In genomic region chr17:77842906-77843249, GRCh38 we compare ENCODE assay signal across 12 cellular contexts.
A peak's percentile ranks its signal among the peaks of the same experiment; 100 is the strongest.
DNase-seq lines count a peak whose midpoint lies in the region; TF ChIP-seq lines count a peak whose summit lies in the region.
"Had no signal": no experiment of that assay in that cellular context is flagged by ENCODE, and none has a peak within 500 bp of the region (broad histone marks: within the 10 kb centered on the region; RNA-seq: fewer than 3 reads in every experiment).

No MANE protein-coding gene starts in this region.

- H2AFZ ChIP-seq in smooth muscle cell (ENCODE audit: low read depth) (no peak overlapping the region), H9 (ENCODE audit: low read length) (no peak overlapping the region)

- no peak overlapping the region for H3K23ac ChIP-seq in H9 (ENCODE audit: insufficient read length, low read depth, low read length)

- TF ChIP-seq CTCF in brain (conservative IDR thresholded peaks at IDR 0.05) (no peak), smooth muscle cell (IDR thresholded peaks at IDR 0.05; ENCODE audit: borderline replicate concordance, insufficient read depth, poor library complexity, severe bottlenecking) (no peak), H9 (conservative IDR thresholded peaks at IDR 0.05) (no peak)

- no peak overlapping the region for H2BK120ac ChIP-seq in H9 (ENCODE audit: low read depth, low read length, poor library complexity, severe bottlenecking)

- H4K20me1 ChIP-seq in smooth muscle cell (ENCODE audit: low read depth) (no peaks in the 10 kb centered on the region), H9 (ENCODE audit: control insufficient read depth, insufficient read depth, insufficient read length) (no peaks in the 10 kb centered on the region)

- no peak overlapping the region for H3K14ac ChIP-seq in H9 (ENCODE audit: insufficient read depth, low read length)

- no peak overlapping the region for H3K4me3 Mint-ChIP-seq in activated T-cell treated with anti-CD3 and anti-CD28 coated beads, Interleukin-2, amount 50 U/mL, for 24 hours
- no peak overlapping the region for H3K4me3 Mint-ChIP-seq in brain
- no peak overlapping the region for H3K4me3 Mint-ChIP-seq in H9

- H3K27me3 ChIP-seq in smooth muscle cell (ENCODE audit: low read depth) (no peaks in the 10 kb centered on the region), H9 (ENCODE audit: insufficient read depth, low read length) (no peaks in the 10 kb centered on the region)
- H3K27me3 ChIP-seq: MG63 had no signal

- H3K27ac ChIP-seq in smooth muscle cell (ENCODE audit: low read depth) = peak overlapping the region; percentile 73
- H3K27ac ChIP-seq in H9 (ENCODE audit: insufficient read length, low read depth, low read length) = no peak overlapping the region
- H3K27ac ChIP-seq: HL-60 had no signal

- H2AK5ac ChIP-seq in H9 (ENCODE audit: insufficient read length, low read length) = no peak overlapping the region

- H3K27ac Mint-ChIP-seq in activated T-cell treated with anti-CD3 and anti-CD28 coated beads, Interleukin-2, amount 50 U/mL, for 24 hours = peak overlapping the region; percentile 90
- H3K27ac Mint-ChIP-seq in brain (peak overlapping the region in 3 of 5 experiments; percentile 17 to 67 (median 66)), H9 (peak overlapping the region in 1 of 3 experiments; percentile 63; a peak in 1 of 7 replicates)

- H3K18ac ChIP-seq in H9 (ENCODE audit: insufficient read length, low read depth, low read length) = no peak overlapping the region

- H3K9me3 Mint-ChIP-seq in activated T-cell treated with anti-CD3 and anti-CD28 coated beads, Interleukin-2, amount 50 U/mL, for 24 hours = no peaks in the 10 kb centered on the region
- H3K9me3 Mint-ChIP-seq in brain = no peaks in the 10 kb centered on the region
- no peaks in the 10 kb centered on the region for H3K9me3 Mint-ChIP-seq in H9

- peaks cover 9% of the 10 kb centered on the region for H3F3A ChIP-seq in smooth muscle cell (ENCODE audit: low read depth)

- no peak overlapping the region for H4K91ac ChIP-seq in H9 (ENCODE audit: insufficient read length, low read depth, low read length)

- no peak overlapping the region for H3K56ac ChIP-seq in H9 (ENCODE audit: insufficient read length, low read depth, low read length)

- H3K79me1 ChIP-seq in H9 (ENCODE audit: insufficient read depth, low read depth, low read length, poor library complexity, severe bottlenecking) = no peaks in the 10 kb centered on the region

- no peak overlapping the region for H4K5ac ChIP-seq in H9 (ENCODE audit: insufficient read length, low read depth, low read length)

- peaks cover 5% of the 10 kb centered on the region for H3K4me1 ChIP-seq in smooth muscle cell (ENCODE audit: low read depth)
- no peaks in the 10 kb centered on the region for H3K4me1 ChIP-seq in H9 (ENCODE audit: insufficient read depth, low read length)

- no peaks in the 10 kb centered on the region for H3K9me3 ChIP-seq in smooth muscle cell (replicated peaks; ENCODE audit: low read depth)
- no peaks in the 10 kb centered on the region for H3K9me3 ChIP-seq in H9 (ENCODE audit: control insufficient read depth, low read depth, low read length)
- H3K9me3 ChIP-seq: MG63 had no signal

- H3K4me3 ChIP-seq in smooth muscle cell = no peak overlapping the region
- H3K4me3 ChIP-seq: MG63 had no signal

- H2BK5ac ChIP-seq in H9 (ENCODE audit: insufficient read length, low read length) = no peak overlapping the region

- H3K9ac ChIP-seq in smooth muscle cell (ENCODE audit: low read depth) (no peak overlapping the region), H9 (ENCODE audit: extremely low read depth, insufficient read length, low read length) (no peak overlapping the region)

- H2BK12ac ChIP-seq in H9 (ENCODE audit: insufficient read length, low read depth, low read length) = no peak overlapping the region

- no peak overlapping the region for H4K8ac ChIP-seq in H9 (replicated peaks; ENCODE audit: insufficient read length, low read depth, low read length)

- peaks cover 67% of the 10 kb centered on the region for H3K4me1 Mint-ChIP-seq in activated T-cell treated with anti-CD3 and anti-CD28 coated beads, Interleukin-2, amount 50 U/mL, for 24 hours (ENCODE audit: low read depth)
- H3K4me1 Mint-ChIP-seq in brain (peaks cover 44% of the 10 kb centered on the region), H9 (peaks cover 6 to 14% of the 10 kb centered on the region in 2 experiments)

- H3K23me2 ChIP-seq in H9 (ENCODE audit: insufficient read length, low read depth, low read length, poor library complexity, severe bottlenecking) = no peaks in the 10 kb centered on the region

- H3K36me3 Mint-ChIP-seq in activated T-cell treated with anti-CD3 and anti-CD28 coated beads, Interleukin-2, amount 50 U/mL, for 24 hours (ENCODE audit: low read depth) = no peaks in the 10 kb centered on the region
- H3K36me3 Mint-ChIP-seq in brain (no peaks in the 10 kb centered on the region), H9 (ENCODE audit: insufficient read depth in 1 of 3, low read depth in 3 of 3) (no peaks in the 10 kb centered on the region)

- H3K36me3 ChIP-seq in smooth muscle cell (ENCODE audit: low read depth) = no peaks in the 10 kb centered on the region
- H3K36me3 ChIP-seq: MG63 had no signal

- H3T11ph ChIP-seq in H9 (ENCODE audit: low read length) = no peak overlapping the region

- H3K79me2 ChIP-seq in smooth muscle cell (ENCODE audit: low read depth) = no peaks in the 10 kb centered on the region
- no peaks in the 10 kb centered on the region for H3K79me2 ChIP-seq in H9 (ENCODE audit: insufficient read depth, low read length)

- WGBS in smooth muscle cell (ENCODE audit: low lambda C conversion rate) = 95% methylated on average over 4 of the region's 4 CpGs
- WGBS in H9 (ENCODE audit: extremely low coverage, insufficient read length, low lambda C conversion rate) = no CpG with 5 or more reads among the region's 4 CpGs

- H3K4me2 ChIP-seq in smooth muscle cell = peak overlapping the region; percentile 62
- H3K4me2 ChIP-seq in H9 (ENCODE audit: insufficient read depth, insufficient read length, low read length) = no peak overlapping the region

- no peak overlapping the region for H3K4ac ChIP-seq in H9 (ENCODE audit: low read depth, low read length)

- no peaks in the 10 kb centered on the region for H3K27me3 Mint-ChIP-seq in activated T-cell treated with anti-CD3 and anti-CD28 coated beads, Interleukin-2, amount 50 U/mL, for 24 hours
- peaks cover 3% of the 10 kb centered on the region for H3K27me3 Mint-ChIP-seq in brain
- peaks cover 4% of the 10 kb centered on the region for H3K27me3 Mint-ChIP-seq in H9 (ENCODE audit: low read depth)

- H2BK20ac ChIP-seq in H9 (ENCODE audit: low read depth, low read length, poor library complexity, severe bottlenecking) = no peak overlapping the region

- no peak overlapping the region for H2BK15ac ChIP-seq in H9 (ENCODE audit: low read depth, low read length)

- DNase-seq in activated T-cell treated with anti-CD3 and anti-CD28 coated beads, Interleukin-2, amount 50 U/mL, for 24 hours = peak; percentile 46
- DNase-seq in activated T-cell treated with anti-CD3 and anti-CD28 coated beads, Interleukin-2, amount 50 U/mL, for 1 hour = no peak
- DNase-seq in NCI-H82 treated with DMSO at 0.1 percent for 48 hours (lab: John Stamatoyannopoulos, UW; ENCODE audit: unreplicated experiment) = peak; percentile 65
- DNase-seq in smooth muscle cell (lab: John Stamatoyannopoulos, UW; ENCODE audit: unreplicated experiment) = no peak
- no peak for DNase-seq in HuH-7 (ENCODE audit: low spot score)
- no peak for DNase-seq in H9
- DNase-seq in HPDE6-E6E7 (ENCODE audit: extremely low spot score) = no peak
- DNase-seq: activated CD4-positive, CD25-positive, alpha-beta regulatory T cell treated with anti-CD3 and anti-CD28 coated beads, Interleukin-2, amount 50 U/mL, for 72 hours; GOT3 had no signal

Comparison
In these comparisons a context has a peak if more than half of its experiments do, and no peak if none do; other contexts are left out.
1. DNase-seq: peak in activated T-cell treated with anti-CD3 and anti-CD28 coated beads, Interleukin-2, amount 50 U/mL, for 24 hours (single experiment) and NCI-H82 treated with DMSO at 0.1 percent for 48 hours (single experiment); none in activated T-cell treated with anti-CD3 and anti-CD28 coated beads, Interleukin-2, amount 50 U/mL, for 1 hour (single experiment), smooth muscle cell (single experiment), HuH-7 (single experiment), H9 (single experiment) and HPDE6-E6E7 (single experiment).